Comparison of ENCODE assay signal across 18 cellular contexts in the genomic region with DNA sequence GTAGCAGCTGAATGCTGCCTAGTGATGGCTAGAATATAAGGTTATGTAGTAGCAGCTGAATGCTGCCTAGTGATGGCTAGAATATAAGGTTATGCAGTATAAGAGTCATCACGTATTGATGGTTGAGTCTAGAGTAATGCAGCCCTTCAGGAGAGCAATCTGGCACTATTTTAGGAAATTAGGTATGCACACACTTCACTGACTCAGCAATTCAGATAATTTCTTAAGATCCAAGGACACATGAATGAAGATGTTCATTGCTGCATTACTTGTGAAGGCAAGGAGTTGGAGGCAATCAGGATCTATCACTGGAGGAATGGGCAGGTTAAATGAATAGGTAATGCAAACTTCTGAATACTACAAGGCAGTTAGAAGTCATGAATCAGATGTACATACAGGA. TPM values are rescaled to one million over a fixed set of nuclear protein-coding genes. Genes with fewer than 3 reads are reported as not detected.
A peak's percentile ranks its signal among the peaks of the same experiment; 100 is the strongest.
DNase-seq lines count a peak whose midpoint lies in the region; ATAC-seq, FAIRE-seq and TF ChIP-seq lines count a peak whose summit lies in the region.
"Had no signal": no experiment of that assay in that cellular context is flagged by ENCODE, and none has a peak within 500 bp of the region (broad histone marks: within the 10 kb centered on the region; RNA-seq: fewer than 3 reads in every experiment).

No MANE protein-coding gene starts in this region.

- no peak overlapping the region for H3K4me2 ChIP-seq in HCT116 (ENCODE audit: low read length)

- TF ChIP-seq RAD21 in HCT116 (IDR thresholded peaks at IDR 0.05; ENCODE audit: low read depth), result no peak

- no peak overlapping the region for H3K4me3 Mint-ChIP-seq in activated naive CD4-positive, alpha-beta T cell treated with anti-CD3 and anti-CD28 coated beads, Interleukin-2, amount 10 ng/mL, durations not matched to agents 7 days and 5 days
- H3K4me3 Mint-ChIP-seq in CD8-positive, alpha-beta T cell, result no peak overlapping the region
- no peak overlapping the region for H3K4me3 Mint-ChIP-seq in Caco-2 (ENCODE audit: unreplicated experiment)
- H3K4me3 Mint-ChIP-seq: CD4-positive, CD25-positive, alpha-beta regulatory T cell; H9; IgD-negative memory B cell had no signal

- peak overlapping the region; percentile 12 for H3K27ac Mint-ChIP-seq in activated naive CD4-positive, alpha-beta T cell treated with anti-CD3 and anti-CD28 coated beads, Interleukin-2, amount 10 ng/mL, durations not matched to agents 7 days and 5 days
- H3K27ac Mint-ChIP-seq in CD8-positive, alpha-beta T cell, result peak overlapping the region; percentile 9
- H3K27ac Mint-ChIP-seq in Caco-2 (ENCODE audit: unreplicated experiment), result no peak overlapping the region
- H3K27ac Mint-ChIP-seq: IgD-negative memory B cell had no signal

- H3K79me2 ChIP-seq in HCT116 (ENCODE audit: insufficient read depth, low read length), result peaks cover 6% of the 10 kb centered on the region; the same call in 1 of the 2 replicates

- no peaks in the 10 kb centered on the region for H3K4me1 Mint-ChIP-seq in activated naive CD4-positive, alpha-beta T cell treated with anti-CD3 and anti-CD28 coated beads, Interleukin-2, amount 10 ng/mL, durations not matched to agents 7 days and 5 days
- H3K4me1 Mint-ChIP-seq in CD8-positive, alpha-beta T cell (ENCODE audit: low read depth), result peaks cover 20% of the 10 kb centered on the region
- H3K4me1 Mint-ChIP-seq in Caco-2 (ENCODE audit: low read depth, unreplicated experiment), result no peaks in the 10 kb centered on the region
- H3K4me1 Mint-ChIP-seq: H9 had no signal

- TF ChIP-seq POLR2A in HCT116 (IDR thresholded peaks at IDR 0.05; ENCODE audit: borderline replicate concordance, extremely low read depth, insufficient read depth, insufficient read length), result no peak

- H3K27ac ChIP-seq in CD8-positive, alpha-beta T cell (ENCODE audit: low read depth, low read length), result no peak overlapping the region
- no peak overlapping the region for H3K27ac ChIP-seq in HCT116 (ENCODE audit: low read depth, low read length)

- H4K20me1 ChIP-seq in HCT116 (ENCODE audit: insufficient read depth), result no peaks in the 10 kb centered on the region

- ATAC-seq in CD8-positive, alpha-beta T cell, result no peak
- ATAC-seq in HCT116, result no peak

- H3K9me3 Mint-ChIP-seq in activated naive CD4-positive, alpha-beta T cell treated with anti-CD3 and anti-CD28 coated beads, Interleukin-2, amount 10 ng/mL, durations not matched to agents 7 days and 5 days, result no peaks in the 10 kb centered on the region
- H3K9me3 Mint-ChIP-seq in CD8-positive, alpha-beta T cell, result no peaks in the 10 kb centered on the region
- no peaks in the 10 kb centered on the region for H3K9me3 Mint-ChIP-seq in Caco-2 (ENCODE audit: unreplicated experiment)
- H3K9me3 Mint-ChIP-seq: CD4-positive, CD25-positive, alpha-beta regulatory T cell; H9; IgD-negative memory B cell had no signal

- H3K9me2 ChIP-seq in HCT116 (ENCODE audit: insufficient read depth), result no peaks in the 10 kb centered on the region

- CTCF ChIA-PET in activated naive CD4-positive, alpha-beta T cell treated with anti-CD3 and anti-CD28 coated beads, Interleukin-2, amount 10 ng/mL, durations not matched to agents 7 days and 5 days (lab: Charles Lee), result no interaction called here
- CTCF ChIA-PET in CD8-positive, alpha-beta T cell (lab: Charles Lee), result interaction anchor here (0.6 kb wide), 1 partner anchor 167 kb away, joined by 3 read pairs; no protein-coding TSS in a partner anchor
- CTCF ChIA-PET in HCT116 (lab: Charles Lee), result no interaction called here
- CTCF ChIA-PET in Caco-2 (lab: Charles Lee), result no interaction called here

- H3K9me3 ChIP-seq in CD8-positive, alpha-beta T cell (ENCODE audit: low read length), result no peaks in the 10 kb centered on the region
- H3K9me3 ChIP-seq in HCT116 (ENCODE audit: control insufficient read depth in 1 of 2, insufficient read depth in 1 of 2, low read depth in 1 of 2, low read length in 2 of 2), result no peaks in the 10 kb centered on the region
- peaks cover 2% of the 10 kb centered on the region; the same call in 1 of the 2 replicates for H3K9me3 ChIP-seq in Caco-2
- H3K9me3 ChIP-seq: BE2C had no signal

- H3K9ac ChIP-seq in HCT116 (ENCODE audit: low read length), result no peak overlapping the region

- TSS peak; percentile 9 for BruUV-seq in HCT116 (replicated peaks; lab: Mats Ljungman, UMichigan)
- BruUV-seq in Caco-2 (replicated peaks; lab: Mats Ljungman, UMichigan), result no TSS peak

- POLR2A ChIA-PET in CD8-positive, alpha-beta T cell (lab: Charles Lee), result interaction anchor here (0.8 kb wide), 1 partner anchor 14 kb away, joined by 3 read pairs; the partner anchor contains the start of gene LTN1
- POLR2A ChIA-PET in HCT116 (lab: Charles Lee) (no interaction called here), Caco-2 (lab: Charles Lee) (no interaction called here)

- no peaks in the 10 kb centered on the region for H3K27me3 ChIP-seq in CD8-positive, alpha-beta T cell (ENCODE audit: insufficient read depth, low read length)
- H3K27me3 ChIP-seq in HCT116 (ENCODE audit: insufficient read depth, low read length) (no peaks in the 10 kb centered on the region), bronchial epithelial cell (ENCODE audit: control insufficient read depth, insufficient read depth, low read length) (no peaks in the 10 kb centered on the region), Caco-2 (replicated peaks; ENCODE audit: control insufficient read depth, insufficient read depth, low read length) (no peaks in the 10 kb centered on the region)
- H3K27me3 ChIP-seq: BE2C had no signal

- intact Hi-C loops in CD8-positive, alpha-beta T cell (cut with DNase I, micrococcal nuclease), result no loop called here
- intact Hi-C loops in HCT116 (cut with micrococcal nuclease) (no loop called here), Caco-2 (cut with micrococcal nuclease; ENCODE audit: unreplicated experiment) (no loop called here)

- peaks cover 21% of the 10 kb centered on the region for H3K36me3 ChIP-seq in CD8-positive, alpha-beta T cell (ENCODE audit: insufficient read depth, low read length)
- H3K36me3 ChIP-seq in HCT116 (ENCODE audit: control insufficient read depth in 1 of 2, insufficient read depth in 2 of 2, low read length in 2 of 2) (peaks cover 22 to 39% of the 10 kb centered on the region in 2 experiments; a peak in 3 of 4 replicates), bronchial epithelial cell (ENCODE audit: control insufficient read depth, insufficient read depth, low read length) (peaks cover 2% of the 10 kb centered on the region), Caco-2 (ENCODE audit: control insufficient read depth, insufficient read depth, low read length) (peaks cover 2% of the 10 kb centered on the region; the same call in 1 of the 2 replicates)

- no peak for TF ChIP-seq CTCF in CD8-positive, alpha-beta T cell (IDR thresholded peaks at IDR 0.05)
- TF ChIP-seq CTCF in HCT116 (IDR thresholded peaks at IDR 0.05 in 2 of 3, conservative IDR thresholded peaks at IDR 0.05 in 1 of 3; ENCODE audit: borderline replicate concordance in 1 of 3, insufficient read depth in 1 of 3, low read depth in 2 of 3, low read length in 2 of 3), result no peak
- TF ChIP-seq CTCF in bronchial epithelial cell (IDR thresholded peaks at IDR 0.05; ENCODE audit: insufficient read depth, low read length, severe bottlenecking), result no peak
- no peak for TF ChIP-seq CTCF in Caco-2 (IDR thresholded peaks at IDR 0.05; ENCODE audit: insufficient read depth in 1 of 2, low read depth in 1 of 2, low read length in 1 of 2, severe bottlenecking in 1 of 2, unreplicated experiment in 1 of 2)

- no peaks in the 10 kb centered on the region for H3K4me1 ChIP-seq in CD8-positive, alpha-beta T cell (ENCODE audit: insufficient read depth, low read length)
- no peaks in the 10 kb centered on the region for H3K4me1 ChIP-seq in HCT116 (ENCODE audit: control insufficient read depth in 1 of 2, insufficient read depth in 2 of 2, low read length in 2 of 2)
- H3K4me1 ChIP-seq in Caco-2, result no peaks in the 10 kb centered on the region
- H3K4me1 ChIP-seq: BE2C had no signal

- FAIRE-seq in bronchial epithelial cell (lab: Jason Lieb, UNC), result peak; percentile 50

- peaks cover 51% of the 10 kb centered on the region for H3K36me3 Mint-ChIP-seq in activated naive CD4-positive, alpha-beta T cell treated with anti-CD3 and anti-CD28 coated beads, Interleukin-2, amount 10 ng/mL, durations not matched to agents 7 days and 5 days
- H3K36me3 Mint-ChIP-seq in CD8-positive, alpha-beta T cell, result peaks cover 79% of the 10 kb centered on the region
- peaks cover 41% of the 10 kb centered on the region for H3K36me3 Mint-ChIP-seq in Caco-2 (ENCODE audit: insufficient read depth, unreplicated experiment)

- DNase-seq in activated naive CD4-positive, alpha-beta T cell treated with anti-CD3 and anti-CD28 coated beads, Interleukin-2, amount 10 ng/mL, durations not matched to agents 7 days and 5 days, result no peak
- no peak for DNase-seq in activated naive CD4-positive, alpha-beta T cell (lab: John Stamatoyannopoulos, UW)
- DNase-seq in CD8-positive, alpha-beta T cell, result no peak
- DNase-seq in HCT116 (ENCODE audit: low read depth, low spot score), result no peak
- no peak for DNase-seq in bronchial epithelial cell (ENCODE audit: low read depth)
- no peak for DNase-seq in Caco-2
- no peak for DNase-seq in NK-92 (lab: John Stamatoyannopoulos, UW; ENCODE audit: unreplicated experiment)
- DNase-seq: ACHN; BE2C; C1 segment of cervical spinal cord; CD4-positive, CD25-positive, alpha-beta regulatory T cell; DMS153; DMS79; GDM1; GOT3; H9; KG1 had no signal

- no peak overlapping the region for H2AFZ ChIP-seq in HCT116 (ENCODE audit: low read depth, low read length, poor library complexity, severe bottlenecking)

- RAD21 ChIA-PET in HCT116 (lab: Charles Lee; ENCODE audit: low non-redundant PET in 1 of 2, low total read pairs in 2 of 2, uncharacterized antibody in 2 of 2, unreplicated experiment in 2 of 2), result no interaction called here

- no peak overlapping the region for H3K4me3 ChIP-seq in CD8-positive, alpha-beta T cell (ENCODE audit: low read depth, low read length)
- no peak overlapping the region for H3K4me3 ChIP-seq in HCT116 (replicated peaks in 1 of 2; ENCODE audit: low read depth in 1 of 2, low read length in 2 of 2)
- H3K4me3 ChIP-seq in bronchial epithelial cell (ENCODE audit: low read depth, low read length), result no peak overlapping the region
- no peak overlapping the region for H3K4me3 ChIP-seq in Caco-2 (ENCODE audit: low read depth, low read length)

- no peaks in the 10 kb centered on the region for H3K27me3 Mint-ChIP-seq in activated naive CD4-positive, alpha-beta T cell treated with anti-CD3 and anti-CD28 coated beads, Interleukin-2, amount 10 ng/mL, durations not matched to agents 7 days and 5 days
- H3K27me3 Mint-ChIP-seq in CD8-positive, alpha-beta T cell (ENCODE audit: low read depth), result no peaks in the 10 kb centered on the region
- no peaks in the 10 kb centered on the region for H3K27me3 Mint-ChIP-seq in Caco-2 (ENCODE audit: insufficient read depth, unreplicated experiment)
- H3K27me3 Mint-ChIP-seq: CD4-positive, CD25-positive, alpha-beta regulatory T cell; IgD-negative memory B cell had no signal

RNA-seq across cellular contexts. Expression of gene LTN1, which starts 13.6 kb away (rescaled TPM):
- 10 to 100 TPM; 26.3 to 28.5 TPM for total RNA-seq in CD8-positive, alpha-beta T cell
- 8.7 TPM for total RNA-seq in HCT116 (2021; ENCODE audit: unreplicated experiment)
- 1.1 and 1.4 TPM in 2 replicates for polyA plus RNA-seq in HCT116 (2012)
- 22.4 and 25.0 TPM in 2 replicates for total RNA-seq in bronchial epithelial cell
- total RNA-seq in Caco-2 (2022), result 25.4 TPM in 2 replicates

RNA-seq across cellular contexts. Expression of gene RWDD2B, which starts 40.1 kb away (rescaled TPM):
- 1 to 10 TPM in 1 of 2 experiments, under 1 TPM in 1; 0.97 to 1.2 TPM for total RNA-seq in CD8-positive, alpha-beta T cell
- 24.5 TPM for total RNA-seq in HCT116 (2021; ENCODE audit: unreplicated experiment)
- 14.8 and 15.8 TPM in 2 replicates for polyA plus RNA-seq in HCT116 (2012)
- 5.0 and 7.6 TPM in 2 replicates for total RNA-seq in bronchial epithelial cell
- 13.1 and 16.9 TPM in 2 replicates for total RNA-seq in Caco-2 (2022)

RNA-seq across cellular contexts. Expression of gene USP16, which starts 45.4 kb away (rescaled TPM):
- total RNA-seq in CD8-positive, alpha-beta T cell, result 10 to 100 TPM; 84.8 to 91.2 TPM
- total RNA-seq in HCT116 (2021; ENCODE audit: unreplicated experiment) (35.9 TPM), bronchial epithelial cell (32.1 and 36.4 TPM in 2 replicates), Caco-2 (2022) (24.2 and 27.0 TPM in 2 replicates)
- polyA plus RNA-seq in HCT116 (2012), result 12.6 and 19.0 TPM in 2 replicates
